ENCODE assay signal across 8 cellular contexts in genomic region chr19:35994868-35995654, GRCh38. TPM values are rescaled to one million over a fixed set of nuclear protein-coding genes. Genes with fewer than 3 reads are reported as not detected.
DNase-seq lines count a peak whose midpoint lies in the region; ATAC-seq and TF ChIP-seq lines count a peak whose summit lies in the region.

SDHAF1 (plus strand) TSS chr19:35995188; CDS start chr19:35995275, 87 bp downstream.

- DNase-seq in GM13976 (ENCODE audit: low spot score) (peak; percentile 99), NCI-H1694 (lab: John Stamatoyannopoulos, UW) (peak; percentile 90), T-helper 2 cell (peak; percentile 72 to 94 (median 88)), left ventricle myocardium superior (peak; percentile 99), pulmonary artery endothelial cell (ENCODE audit: low read depth, low spot score) (peak; percentile 75), uterus (peak; percentile 96 to 97)

- TF ChIP-seq CTCF in GM13976 (IDR thresholded peaks at IDR 0.05; ENCODE audit: borderline replicate concordance, control extremely low read depth, extremely low read depth, insufficient read depth, missing control alignments) (no peak), uterus (IDR thresholded peaks at IDR 0.05) (peak in 1 of 4 experiments; percentile 2)

- ATAC-seq in HG02870 (IDR thresholded peaks at IDR 0.05; ENCODE audit: unreplicated experiment) = peak; percentile 88
- ATAC-seq in left ventricle myocardium superior = peak; percentile 96

- in situ Hi-C loops in GM13976 (cut with MboI; ENCODE audit: low sequenced_read_pairs, unreplicated experiment) = no loop called here

- intact Hi-C loops in left ventricle myocardium superior (cut with micrococcal nuclease) = no loop called here
- intact Hi-C loops in uterus (cut with DNase I; ENCODE audit: low total_unique reads) = no loop called here

- peak; percentile 49 to 72 for TF ChIP-seq POLR2A in uterus (IDR thresholded peaks at IDR 0.05)

- H3K27me3 ChIP-seq in uterus = no peaks in the 10 kb centered on the region

- H3K36me3 ChIP-seq in uterus = no peaks in the 10 kb centered on the region

- H3K27ac ChIP-seq in angular gyrus (ENCODE audit: low read depth, low read length) (peak within 1 kb of the TSS; percentile 88), uterus (peak within 1 kb of the TSS; percentile 76 to 82)

- peak within 1 kb of the TSS; percentile 77 to 91 for H3K4me3 ChIP-seq in uterus

- H3K9me3 ChIP-seq in uterus = no peaks in the 10 kb centered on the region

- H3K4me1 ChIP-seq in uterus = peaks cover 4 to 6% of the 10 kb centered on the region in 2 donors

RNA-seq across cellular contexts. Expression of gene SDHAF1, which starts in this region (rescaled TPM):
- total RNA-seq in left ventricle myocardium superior (9.4 TPM), pulmonary artery endothelial cell (7.4 and 11.3 TPM in 2 replicates), uterus (10 to 100 TPM; 23.8 to 80.0 (median 43.1) TPM)

Comparison
In these comparisons a context has a peak if more than half of its experiments do, and no peak if none do; other contexts are left out.
1. Peak in every context shown above with its lines: DNase-seq, ATAC-seq, H3K4me3 ChIP-seq and H3K27ac ChIP-seq.